Comparison of ENCODE assay signal across 13 cellular contexts in genomic region chr10:48598243-48598935, GRCh38. TPM values are rescaled to one million over a fixed set of nuclear protein-coding genes. Genes with fewer than 3 reads are reported as not detected.
DNase-seq lines count a peak whose midpoint lies in the region; ATAC-seq, FAIRE-seq and TF ChIP-seq lines count a peak whose summit lies in the region.
"Had no signal": no experiment of that assay in that cellular context is flagged by ENCODE, and none has a peak within 500 bp of the region (broad histone marks: within the 10 kb centered on the region; RNA-seq: fewer than 3 reads in every experiment).

No MANE protein-coding gene starts in this region.

- no peaks in the 10 kb centered on the region for H3K9me3 Mint-ChIP-seq in activated CD8-positive, alpha-beta memory T cell treated with anti-CD3 and anti-CD28 coated beads, Interleukin-2, amount 10 ng/mL, durations not matched to agents 7 days and 5 days (ENCODE audit: low read depth)
- no peaks in the 10 kb centered on the region for H3K9me3 Mint-ChIP-seq in activated T-cell treated with anti-CD3 and anti-CD28 coated beads, Interleukin-2, amount 50 U/mL, for 72 hours
- H3K9me3 Mint-ChIP-seq: endodermal cell, memory B cell had no signal

- FAIRE-seq in urothelium cell line (lab: Jason Lieb, UNC), result peak; percentile 76
- FAIRE-seq: D721Med, TTC549 had no signal

- CTCF ChIA-PET in activated CD8-positive, alpha-beta memory T cell treated with anti-CD3 and anti-CD28 coated beads, Interleukin-2, amount 10 ng/mL, durations not matched to agents 7 days and 5 days (lab: Charles Lee), result interaction anchor here (1.1 kb wide), 1 partner anchor 58 kb away, joined by 5 read pairs; no protein-coding TSS in a partner anchor
- CTCF ChIA-PET in GM10248 (lab: Yijun Ruan, JAX), result interaction anchor here (1.0 to 5.4 kb wide), 2 partner anchors 9 to 17 kb away, joined by 3 to 36 read pairs; no protein-coding TSS in a partner anchor

- no peak for TF ChIP-seq CTCF in GM10248 (IDR thresholded peaks at IDR 0.05; ENCODE audit: control extremely low read depth, extremely low read depth, low read depth, missing control alignments)

- POLR2A ChIA-PET in GM10248 (lab: Yijun Ruan, JAX), result no interaction called here

- peak; percentile 12 for DNase-seq in activated CD8-positive, alpha-beta memory T cell treated with anti-CD3 and anti-CD28 coated beads, Interleukin-2, amount 10 ng/mL, durations not matched to agents 7 days and 5 days
- no peak for DNase-seq in activated CD8-positive, alpha-beta memory T cell treated with anti-CD3 and anti-CD28 coated beads, Interleukin-2, amount 50 U/mL, for 48 hours
- DNase-seq in NCI-H524 treated with DMSO at 0.1 percent for 48 hours (lab: John Stamatoyannopoulos, UW) (peak; percentile 47), hippocampal formation (lab: John Stamatoyannopoulos, UW) (peak; percentile 71 to 82), urothelium cell line (ENCODE audit: low spot score) (no peak), GM10248 (ENCODE audit: extremely low spot score) (no peak), hepatic stellate cell (ENCODE audit: low spot score) (no peak)
- no peak for DNase-seq in activated T-cell treated with anti-CD3 and anti-CD28 coated beads, Interleukin-2, amount 50 U/mL, for 72 hours
- DNase-seq: endodermal cell, heart left ventricle had no signal

- no peak for ATAC-seq in activated CD8-positive, alpha-beta memory T cell treated with anti-CD3 and anti-CD28 coated beads, Interleukin-2, amount 10 ng/mL, durations not matched to agents 7 days and 5 days
- ATAC-seq in activated T-cell treated with anti-CD3 and anti-CD28 coated beads, Interleukin-2, amount 50 U/mL, for 72 hours (replicated peaks in 1 of 2), result no peak

- no peaks in the 10 kb centered on the region for H3K36me3 Mint-ChIP-seq in activated CD8-positive, alpha-beta memory T cell treated with anti-CD3 and anti-CD28 coated beads, Interleukin-2, amount 10 ng/mL, durations not matched to agents 7 days and 5 days
- no peaks in the 10 kb centered on the region for H3K36me3 Mint-ChIP-seq in activated T-cell treated with anti-CD3 and anti-CD28 coated beads, Interleukin-2, amount 50 U/mL, for 72 hours (ENCODE audit: insufficient read depth in 2 of 2)
- H3K36me3 Mint-ChIP-seq: memory B cell had no signal

- peaks cover 3% of the 10 kb centered on the region for H3K27me3 Mint-ChIP-seq in activated CD8-positive, alpha-beta memory T cell treated with anti-CD3 and anti-CD28 coated beads, Interleukin-2, amount 10 ng/mL, durations not matched to agents 7 days and 5 days
- peaks cover 6% of the 10 kb centered on the region for H3K27me3 Mint-ChIP-seq in activated T-cell treated with anti-CD3 and anti-CD28 coated beads, Interleukin-2, amount 50 U/mL, for 72 hours (ENCODE audit: low read depth)

- no peaks in the 10 kb centered on the region for H3K4me1 Mint-ChIP-seq in activated CD8-positive, alpha-beta memory T cell treated with anti-CD3 and anti-CD28 coated beads, Interleukin-2, amount 10 ng/mL, durations not matched to agents 7 days and 5 days
- H3K4me1 Mint-ChIP-seq in activated T-cell treated with anti-CD3 and anti-CD28 coated beads, Interleukin-2, amount 50 U/mL, for 72 hours (ENCODE audit: low read depth), result no peaks in the 10 kb centered on the region

- H3K27ac Mint-ChIP-seq in activated CD8-positive, alpha-beta memory T cell treated with anti-CD3 and anti-CD28 coated beads, Interleukin-2, amount 10 ng/mL, durations not matched to agents 7 days and 5 days, result no peak overlapping the region
- no peak overlapping the region for H3K27ac Mint-ChIP-seq in activated T-cell treated with anti-CD3 and anti-CD28 coated beads, Interleukin-2, amount 50 U/mL, for 72 hours
- H3K27ac Mint-ChIP-seq: endodermal cell, memory B cell had no signal

- H3K4me3 Mint-ChIP-seq in activated CD8-positive, alpha-beta memory T cell treated with anti-CD3 and anti-CD28 coated beads, Interleukin-2, amount 10 ng/mL, durations not matched to agents 7 days and 5 days, result no peak overlapping the region
- H3K4me3 Mint-ChIP-seq in activated T-cell treated with anti-CD3 and anti-CD28 coated beads, Interleukin-2, amount 50 U/mL, for 72 hours, result no peak overlapping the region
- H3K4me3 Mint-ChIP-seq: endodermal cell, memory B cell had no signal

RNA-seq across cellular contexts. Expression of gene ARHGAP22, which starts 6.5 kb away (rescaled TPM):
- not detected for total RNA-seq in activated CD8-positive, alpha-beta memory T cell treated with anti-CD3 and anti-CD28 coated beads, Interleukin-2, amount 10 ng/mL, durations not matched to agents 7 days and 5 days
- total RNA-seq in activated T-cell treated with anti-CD3 and anti-CD28 coated beads, Interleukin-2, amount 50 U/mL, for 72 hours, result not detected

Comparison
In these comparisons a context has a peak if more than half of its experiments do, and no peak if none do; other contexts are left out.
1. DNase-seq: peak in activated CD8-positive, alpha-beta memory T cell treated with anti-CD3 and anti-CD28 coated beads, Interleukin-2, amount 10 ng/mL, durations not matched to agents 7 days and 5 days (single experiment), NCI-H524 treated with DMSO at 0.1 percent for 48 hours (single experiment) and hippocampal formation (2 of 2); none in activated CD8-positive, alpha-beta memory T cell treated with anti-CD3 and anti-CD28 coated beads, Interleukin-2, amount 50 U/mL, for 48 hours (single experiment), urothelium cell line (single experiment), activated T-cell treated with anti-CD3 and anti-CD28 coated beads, Interleukin-2, amount 50 U/mL, for 72 hours (0 of 2), GM10248 (single experiment) and hepatic stellate cell (single experiment).